In genomic region chr5:61202213-61202612, GRCh38 we compare ENCODE assay signal across 17 cellular contexts. TPM values are rescaled to one million over a fixed set of nuclear protein-coding genes. Genes with fewer than 3 reads are reported as not detected.
DNase-seq lines count a peak whose midpoint lies in the region; ATAC-seq and TF ChIP-seq lines count a peak whose summit lies in the region.
"Had no signal": no experiment of that assay in that cellular context is flagged by ENCODE, and none has a peak within 500 bp of the region (broad histone marks: within the 10 kb centered on the region; RNA-seq: fewer than 3 reads in every experiment).

No MANE protein-coding gene starts in this region.

- no peak overlapping the region for H3K27ac ChIP-seq in right lobe of liver
- H3K27ac ChIP-seq: 22Rv1, esophagus squamous epithelium, lower lobe of right lung, SK-N-MC, WERI-Rb-1 had no signal

- H3K9me3 ChIP-seq in skeletal muscle satellite cell (replicated peaks; ENCODE audit: low read length): no peaks in the 10 kb centered on the region
- H3K9me3 ChIP-seq in right lobe of liver: no peaks in the 10 kb centered on the region
- H3K9me3 ChIP-seq: lower lobe of right lung had no signal

- peak overlapping the region; percentile 22 for H3K9ac ChIP-seq in skeletal muscle satellite cell (ENCODE audit: low read depth, low read length)

- H3K36me3 ChIP-seq in skeletal muscle satellite cell (ENCODE audit: insufficient read depth, low read length): no peaks in the 10 kb centered on the region
- no peaks in the 10 kb centered on the region for H3K36me3 ChIP-seq in right lobe of liver
- H3K36me3 ChIP-seq: esophagus squamous epithelium, lower lobe of right lung, WERI-Rb-1 had no signal

- H3K4me3 ChIP-seq in skeletal muscle satellite cell (ENCODE audit: low read length) (no peak overlapping the region), right lobe of liver (no peak overlapping the region)
- H3K4me3 ChIP-seq: esophagus squamous epithelium, GM23338, lower lobe of right lung, SK-N-MC had no signal

- no peak for TF ChIP-seq CTCF in right lobe of liver (IDR thresholded peaks at IDR 0.05)

- no peak overlapping the region for H3K4me2 ChIP-seq in skeletal muscle satellite cell (ENCODE audit: low read length)
- H3K4me2 ChIP-seq: GM23338 had no signal

- TF ChIP-seq POLR2A in right lobe of liver (IDR thresholded peaks at IDR 0.05): no peak

- H3K4me1 ChIP-seq in skeletal muscle satellite cell (ENCODE audit: control insufficient read depth, insufficient read depth, low read length) (peaks cover 13% of the 10 kb centered on the region), right lobe of liver (no peaks in the 10 kb centered on the region)
- H3K4me1 ChIP-seq: esophagus squamous epithelium, lower lobe of right lung had no signal

- no peak for DNase-seq in activated CD4-positive, CD25-positive, alpha-beta regulatory T cell treated with anti-CD3 and anti-CD28 coated beads, Interleukin-2, amount 50 U/mL, for 72 hours
- DNase-seq in LHCN-M2 (ENCODE audit: low read depth): peak; percentile 63
- no peak for DNase-seq in right lobe of liver
- no peak for DNase-seq in SW480 (ENCODE audit: low spot score)
- DNase-seq in HuH-7 (ENCODE audit: low spot score): no peak
- DNase-seq: anterior cingulate cortex, esophagus squamous epithelium, lower lobe of right lung, MV-4-11, small intestine, WERI-Rb-1 had no signal

- peak; percentile 80 to 83 for ATAC-seq in activated CD4-positive, CD25-positive, alpha-beta regulatory T cell treated with anti-CD3 and anti-CD28 coated beads, Interleukin-2, amount 50 U/mL, for 24 hours
- ATAC-seq in GM19372 (IDR thresholded peaks at IDR 0.05; ENCODE audit: low read depth, unreplicated experiment) (peak; percentile 47), right lobe of liver (no peak)
- ATAC-seq: GM23338, lower lobe of right lung had no signal

- intact Hi-C loops in right lobe of liver (cut with DNase I): no loop called here

- WGBS in right lobe of liver (ENCODE audit: insufficient coverage, low coverage, low lambda C conversion rate, missing lambda C conversion rate): 64% methylated on average over 2 of the region's 2 CpGs

- H3K27me3 ChIP-seq in skeletal muscle satellite cell (ENCODE audit: control insufficient read depth, insufficient read depth, low read length) (no peaks in the 10 kb centered on the region), right lobe of liver (no peaks in the 10 kb centered on the region)
- H3K27me3 ChIP-seq: esophagus squamous epithelium had no signal

RNA-seq across cellular contexts. Expression of gene SMIM15, which starts 39.9 kb away (rescaled TPM):
- total RNA-seq in LHCN-M2 (2014; rRNA removed): 67.7 and 70.0 TPM in 2 replicates
- 34.0 TPM for polyA plus RNA-seq in LHCN-M2 (2012)
- total RNA-seq in skeletal muscle satellite cell (2012; rRNA removed): 45.9 and 49.9 TPM in 2 replicates
- 10 to 100 TPM; 22.8 to 44.8 (median 29.4) TPM for total RNA-seq in right lobe of liver

Comparison
In these comparisons a context has a peak if more than half of its experiments do, and no peak if none do; other contexts are left out.
1. ATAC-seq: peak in activated CD4-positive, CD25-positive, alpha-beta regulatory T cell treated with anti-CD3 and anti-CD28 coated beads, Interleukin-2, amount 50 U/mL, for 24 hours (2 of 2) and GM19372 (single experiment); none in right lobe of liver (0 of 4).